8 cellular contexts compared by ENCODE assay signal in genomic region chr19:47157455-47158321, GRCh38. TPM values are rescaled to one million over a fixed set of nuclear protein-coding genes. Genes with fewer than 3 reads are reported as not detected.
A peak's percentile ranks its signal among the peaks of the same experiment; 100 is the strongest.
DNase-seq lines count a peak whose midpoint lies in the region; ATAC-seq, FAIRE-seq and TF ChIP-seq lines count a peak whose summit lies in the region.

No MANE protein-coding gene starts in this region.

- peak overlapping the region; percentile 90 for H3K27ac Mint-ChIP-seq in astrocyte (ENCODE audit: unreplicated experiment)

- H3K9me3 Mint-ChIP-seq in astrocyte (ENCODE audit: unreplicated experiment): no peaks in the 10 kb centered on the region

- H3K4me3 ChIP-seq in NT2/D1 (ENCODE audit: insufficient read length, low read depth) (no peak overlapping the region), astrocyte (ENCODE audit: insufficient read depth, low read depth, low read length) (no peak overlapping the region)

- H3K4me2 ChIP-seq in astrocyte (ENCODE audit: low read length): peak overlapping the region; percentile 63

- H2AFZ ChIP-seq in astrocyte (ENCODE audit: low read depth, low read length): no peak overlapping the region

- no peaks in the 10 kb centered on the region for H3K27me3 Mint-ChIP-seq in astrocyte (ENCODE audit: low read depth, unreplicated experiment)

- TF ChIP-seq CTCF in astrocyte (IDR thresholded peaks at IDR 0.05; ENCODE audit: insufficient read depth, low read depth, low read length): no peak

- peaks cover 32% of the 10 kb centered on the region for H3K79me2 ChIP-seq in astrocyte (ENCODE audit: insufficient read depth, low read length)

- peak overlapping the region; percentile 81 for H3K27ac ChIP-seq in astrocyte (ENCODE audit: low read depth, low read length)

- H3K4me1 ChIP-seq in NT2/D1 (ENCODE audit: insufficient read depth, insufficient read length): peaks cover 5% of the 10 kb centered on the region
- peaks cover 32% of the 10 kb centered on the region for H3K4me1 ChIP-seq in astrocyte (ENCODE audit: insufficient read depth, low read length)

- H3K36me3 ChIP-seq in NT2/D1 (ENCODE audit: insufficient read depth, insufficient read length, low read length) (peaks cover 63% of the 10 kb centered on the region), astrocyte (ENCODE audit: insufficient read depth, low read length) (peaks cover 31% of the 10 kb centered on the region)

- FAIRE-seq in astrocyte (lab: Jason Lieb, UNC): peak; percentile 17

- peaks cover 15% of the 10 kb centered on the region for H3K36me3 Mint-ChIP-seq in astrocyte (ENCODE audit: low read depth, unreplicated experiment)

- peaks cover 34% of the 10 kb centered on the region for H3K4me1 Mint-ChIP-seq in astrocyte (ENCODE audit: low read depth, unreplicated experiment)

- H3K9me3 ChIP-seq in NT2/D1 (ENCODE audit: insufficient read depth, low read length): no peaks in the 10 kb centered on the region
- no peaks in the 10 kb centered on the region for H3K9me3 ChIP-seq in astrocyte (ENCODE audit: insufficient read depth, low read depth, low read length)

- H3K27me3 ChIP-seq in NT2/D1 (ENCODE audit: insufficient read depth, insufficient read length): no peaks in the 10 kb centered on the region
- no peaks in the 10 kb centered on the region for H3K27me3 ChIP-seq in astrocyte (ENCODE audit: insufficient read depth, low read length)

- DNase-seq in GF-D8 (lab: John Stamatoyannopoulos, UW): peak; percentile 25
- DNase-seq in NT2/D1 (ENCODE audit: low read depth, low spot score): peak; percentile 85
- DNase-seq in astrocyte (ENCODE audit: low read depth): peak; percentile 89
- peak; percentile 56 for DNase-seq in hepatic stellate cell (ENCODE audit: low spot score)
- peak; percentile 25 for DNase-seq in retina
- DNase-seq in NCI-H524 treated with DMSO at 0.1 percent for 48 hours (lab: John Stamatoyannopoulos, UW): no peak
- DNase-seq in HUDEP-2 (lab: John Stamatoyannopoulos, UW; ENCODE audit: unreplicated experiment in 76 of 76): no peak

- H3K9ac ChIP-seq in NT2/D1 (ENCODE audit: insufficient read length, low read depth): peak overlapping the region; percentile 75
- peak overlapping the region; percentile 68 for H3K9ac ChIP-seq in astrocyte (ENCODE audit: low read length)

- H3K4me3 Mint-ChIP-seq in astrocyte (ENCODE audit: unreplicated experiment): peak overlapping the region; percentile 27

- H4K20me1 ChIP-seq in astrocyte (ENCODE audit: insufficient read depth, low read length): peaks cover 40% of the 10 kb centered on the region

- ATAC-seq in HG02970 (IDR thresholded peaks at IDR 0.05; ENCODE audit: low FRiP score, unreplicated experiment): no peak

RNA-seq across cellular contexts. Expression of gene SAE1, which starts 27.1 kb away (rescaled TPM):
- total RNA-seq in astrocyte: 107 and 133 TPM in 2 replicates

RNA-seq across cellular contexts. Expression of gene ZC3H4, which starts 44.1 kb away (rescaled TPM):
- total RNA-seq in astrocyte: 36.6 and 42.3 TPM in 2 replicates

Comparison
In these comparisons a context has a peak if more than half of its experiments do, and no peak if none do; other contexts are left out.
1. DNase-seq: peak in GF-D8 (single experiment), NT2/D1 (single experiment), astrocyte (single experiment), hepatic stellate cell (single experiment) and retina (single experiment); none in NCI-H524 treated with DMSO at 0.1 percent for 48 hours (single experiment) and HUDEP-2 (0 of 76).